Comparison of ENCODE assay signal across 8 cellular contexts in genomic region chr3:141388823-141389617, GRCh38. TPM values are rescaled to one million over a fixed set of nuclear protein-coding genes. Genes with fewer than 3 reads are reported as not detected.
DNase-seq lines count a peak whose midpoint lies in the region; ATAC-seq, FAIRE-seq and TF ChIP-seq lines count a peak whose summit lies in the region.

No MANE protein-coding gene starts in this region.

- H3K4me3 ChIP-seq in Karpas-422 (ENCODE audit: low read length) (peak overlapping the region; percentile 28), bronchial epithelial cell (ENCODE audit: low read depth, low read length) (peak overlapping the region; percentile 6), parathyroid adenoma (ENCODE audit: low read depth, low read length) (no peak overlapping the region), right atrium auricular region (no peak overlapping the region)

- DNase-seq in Karpas-422 (no peak), bronchial epithelial cell (ENCODE audit: low read depth) (no peak), NCI-H2196 (lab: John Stamatoyannopoulos, UW; ENCODE audit: unreplicated experiment) (no peak), HT-29 (ENCODE audit: low spot score) (no peak), right atrium auricular region (ENCODE audit: low spot score) (no peak)

- no peaks in the 10 kb centered on the region for H3K9me3 ChIP-seq in Karpas-422 (ENCODE audit: low read length)
- H3K9me3 ChIP-seq in parathyroid adenoma (ENCODE audit: control insufficient read depth, low read length): no peaks in the 10 kb centered on the region
- H3K9me3 ChIP-seq in right atrium auricular region: no peaks in the 10 kb centered on the region

- H2AFZ ChIP-seq in Karpas-422 (ENCODE audit: low read length): peak overlapping the region; percentile 79
- H2AFZ ChIP-seq in parathyroid adenoma: peak overlapping the region; percentile 59

- ATAC-seq in GM18498 (IDR thresholded peaks at IDR 0.05; ENCODE audit: unreplicated experiment) (peak; percentile 43), GM18909 (IDR thresholded peaks at IDR 0.05; ENCODE audit: poor library complexity, unreplicated experiment) (no peak)

- H3K4me2 ChIP-seq in Karpas-422 (ENCODE audit: low read depth, low read length, poor library complexity, severe bottlenecking): peak overlapping the region; percentile 71
- peak overlapping the region; percentile 29 for H3K4me2 ChIP-seq in parathyroid adenoma (ENCODE audit: low read length)

- H3K27me3 ChIP-seq in Karpas-422 (ENCODE audit: low read length): no peaks in the 10 kb centered on the region
- H3K27me3 ChIP-seq in bronchial epithelial cell (ENCODE audit: control insufficient read depth, insufficient read depth, low read length): no peaks in the 10 kb centered on the region
- H3K27me3 ChIP-seq in parathyroid adenoma (ENCODE audit: control insufficient read depth, insufficient read depth, low read length): no peaks in the 10 kb centered on the region
- H3K27me3 ChIP-seq in right atrium auricular region: no peaks in the 10 kb centered on the region

- H3K9ac ChIP-seq in Karpas-422 (ENCODE audit: low read length): peak overlapping the region; percentile 20
- H3K9ac ChIP-seq in parathyroid adenoma: peak overlapping the region; percentile 9

- TF ChIP-seq CTCF in bronchial epithelial cell (IDR thresholded peaks at IDR 0.05; ENCODE audit: insufficient read depth, low read length, severe bottlenecking) (no peak), parathyroid adenoma (IDR thresholded peaks at IDR 0.05) (no peak), right atrium auricular region (IDR thresholded peaks at IDR 0.05) (no peak)

- H4K20me1 ChIP-seq in Karpas-422 (ENCODE audit: insufficient read depth, low read depth, low read length): no peaks in the 10 kb centered on the region

- H3K9me2 ChIP-seq in Karpas-422 (replicated peaks; ENCODE audit: insufficient read depth, low read length): no peaks in the 10 kb centered on the region

- H3K79me2 ChIP-seq in Karpas-422 (ENCODE audit: low read length) (no peaks in the 10 kb centered on the region), parathyroid adenoma (peaks cover 10% of the 10 kb centered on the region)

- no peaks in the 10 kb centered on the region for H3K36me3 ChIP-seq in Karpas-422 (ENCODE audit: insufficient read depth, low read length)
- H3K36me3 ChIP-seq in bronchial epithelial cell (ENCODE audit: control insufficient read depth, insufficient read depth, low read length): peaks cover 2% of the 10 kb centered on the region
- no peaks in the 10 kb centered on the region for H3K36me3 ChIP-seq in parathyroid adenoma (ENCODE audit: control insufficient read depth, insufficient read depth, low read length)
- peaks cover 3% of the 10 kb centered on the region for H3K36me3 ChIP-seq in right atrium auricular region

- H3K27ac ChIP-seq in Karpas-422 (ENCODE audit: low read length) (no peak overlapping the region), parathyroid adenoma (peak overlapping the region; percentile 91), right atrium auricular region (no peak overlapping the region)

- H3K4me1 ChIP-seq in Karpas-422 (ENCODE audit: low read length): peaks cover 47% of the 10 kb centered on the region
- peaks cover 27% of the 10 kb centered on the region for H3K4me1 ChIP-seq in parathyroid adenoma
- no peaks in the 10 kb centered on the region for H3K4me1 ChIP-seq in right atrium auricular region

- no peak for FAIRE-seq in bronchial epithelial cell (lab: Jason Lieb, UNC)

RNA-seq across cellular contexts. Expression of gene ZBTB38, which starts 20.7 kb away (rescaled TPM):
- total RNA-seq in Karpas-422 (2014; rRNA removed; shearing (Covaris generic); ENCODE audit: low replicate concordance): 18.0 and 38.0 TPM in 2 replicates
- total RNA-seq in bronchial epithelial cell (59.0 and 61.2 TPM in 2 replicates), right atrium auricular region (100 to 1,000 TPM; 120 to 127 TPM)
- total RNA-seq in HT-29 (2014; rRNA removed; shearing (Covaris generic)): 22.9 and 23.1 TPM in 2 replicates

Comparison
In these comparisons a context has a peak if more than half of its experiments do, and no peak if none do; other contexts are left out.
1. H3K4me3 ChIP-seq: peak in Karpas-422 (single experiment) and bronchial epithelial cell (single experiment); none in parathyroid adenoma (single experiment) and right atrium auricular region (0 of 2).